2 cellular contexts compared by ENCODE assay signal in the genomic region with DNA sequence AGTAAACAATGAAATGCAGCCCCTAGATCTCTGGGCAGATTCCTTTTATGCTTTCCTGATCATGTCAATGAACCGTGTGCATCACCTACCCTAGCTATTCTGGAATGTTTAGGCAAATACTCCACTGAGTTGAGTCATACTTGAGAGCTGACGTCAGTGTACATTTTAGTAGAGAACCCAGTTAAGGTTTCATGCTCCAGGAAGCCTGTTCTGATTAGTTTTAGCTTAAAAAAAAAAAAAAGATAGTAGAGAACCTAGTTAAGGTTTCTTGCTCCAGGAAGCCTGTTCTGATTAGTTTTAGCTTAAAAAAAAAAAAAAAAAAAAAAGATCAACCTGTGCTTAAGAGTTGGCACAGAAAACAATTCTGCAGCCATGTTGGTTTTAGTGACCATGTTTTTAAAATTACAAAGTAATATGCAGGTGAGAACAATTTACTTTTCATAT.
A peak's percentile ranks its signal among the peaks of the same experiment; 100 is the strongest.
TF ChIP-seq lines count a peak whose summit lies in the region.

No MANE protein-coding gene starts in this region.

TF ChIP-seq in K562, 482 proteins besides CTCF, POLR2A, EP300 and RAD21 (continues in another document):
- peak; percentile 32; the same call in 1 of the 2 replicates for TF ChIP-seq ZNF311 (CRISPR knock-in tag; IDR thresholded peaks at IDR 0.05)
- TF ChIP-seq PRMT5 (CRISPR knock-in tag; IDR thresholded peaks at IDR 0.05) = no peak
- TF ChIP-seq ZNF830 (CRISPR knock-in tag; IDR thresholded peaks at IDR 0.05) = no peak
- TF ChIP-seq RBM25 (IDR thresholded peaks at IDR 0.05; ENCODE audit: low read depth, low read length, severe bottlenecking) = no peak
- TF ChIP-seq TEAD1 (CRISPR knock-in tag; IDR thresholded peaks at IDR 0.05) = peak in 1 of 2 experiments; percentile 75; a peak in 2 of 4 replicates
- no peak for TF ChIP-seq TAL1 (IDR thresholded peaks at IDR 0.05)
- TF ChIP-seq HDGF (IDR thresholded peaks at IDR 0.05) = no peak
- no peak for TF ChIP-seq ZFP36 (IDR thresholded peaks at IDR 0.05; ENCODE audit: low read depth, low read length, partially characterized antibody)
- no peak for TF ChIP-seq GATA2 (CRISPR knock-in tag; IDR thresholded peaks at IDR 0.05)
- TF ChIP-seq CREB1 (IDR thresholded peaks at IDR 0.05) = peak; percentile 39; the same call in 1 of the 2 replicates
- no peak for TF ChIP-seq CREB1 (CRISPR knock-in tag; IDR thresholded peaks at IDR 0.05)
- TF ChIP-seq YBX1 (IDR thresholded peaks at IDR 0.05) = no peak
- no peak for TF ChIP-seq ERF (CRISPR knock-in tag; IDR thresholded peaks at IDR 0.05)
- no peak for TF ChIP-seq STAT5A (IDR thresholded peaks at IDR 0.05; ENCODE audit: borderline replicate concordance, low read length)
- TF ChIP-seq, protein P1, sequence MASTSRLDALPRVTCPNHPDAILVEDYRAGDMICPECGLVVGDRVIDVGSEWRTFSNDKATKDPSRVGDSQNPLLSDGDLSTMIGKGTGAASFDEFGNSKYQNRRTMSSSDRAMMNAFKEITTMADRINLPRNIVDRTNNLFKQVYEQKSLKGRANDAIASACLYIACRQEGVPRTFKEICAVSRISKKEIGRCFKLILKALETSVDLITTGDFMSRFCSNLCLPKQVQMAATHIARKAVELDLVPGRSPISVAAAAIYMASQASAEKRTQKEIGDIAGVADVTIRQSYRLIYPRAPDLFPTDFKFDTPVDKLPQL (IDR thresholded peaks at IDR 0.05; ENCODE audit: extremely low read depth, insufficient read length) = no peak
- TF ChIP-seq ILK (tag; IDR thresholded peaks at IDR 0.05; ENCODE audit: borderline replicate concordance, low read depth) = no peak
- TF ChIP-seq FOS (IDR thresholded peaks at IDR 0.05; ENCODE audit: extremely low read depth, insufficient read length) = peak; percentile 15
- no peak for TF ChIP-seq ZFX (CRISPR knock-in tag; IDR thresholded peaks at IDR 0.05)
- TF ChIP-seq, protein P2, sequence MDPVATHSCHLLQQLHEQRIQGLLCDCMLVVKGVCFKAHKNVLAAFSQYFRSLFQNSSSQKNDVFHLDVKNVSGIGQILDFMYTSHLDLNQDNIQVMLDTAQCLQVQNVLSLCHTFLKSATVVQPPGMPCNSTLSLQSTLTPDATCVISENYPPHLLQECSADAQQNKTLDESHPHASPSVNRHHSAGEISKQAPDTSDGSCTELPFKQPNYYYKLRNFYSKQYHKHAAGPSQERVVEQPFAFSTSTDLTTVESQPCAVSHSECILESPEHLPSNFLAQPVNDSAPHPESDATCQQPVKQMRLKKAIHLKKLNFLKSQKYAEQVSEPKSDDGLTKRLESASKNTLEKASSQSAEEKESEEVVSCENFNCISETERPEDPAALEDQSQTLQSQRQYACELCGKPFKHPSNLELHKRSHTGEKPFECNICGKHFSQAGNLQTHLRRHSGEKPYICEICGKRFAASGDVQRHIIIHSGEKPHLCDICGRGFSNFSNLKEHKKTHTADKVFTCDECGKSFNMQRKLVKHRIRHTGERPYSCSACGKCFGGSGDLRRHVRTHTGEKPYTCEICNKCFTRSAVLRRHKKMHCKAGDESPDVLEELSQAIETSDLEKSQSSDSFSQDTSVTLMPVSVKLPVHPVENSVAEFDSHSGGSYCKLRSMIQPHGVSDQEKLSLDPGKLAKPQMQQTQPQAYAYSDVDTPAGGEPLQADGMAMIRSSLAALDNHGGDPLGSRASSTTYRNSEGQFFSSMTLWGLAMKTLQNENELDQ (CRISPR knock-in tag; IDR thresholded peaks at IDR 0.05; ENCODE audit: borderline replicate concordance) = no peak
- no peak for TF ChIP-seq ZNF507 (tag; conservative IDR thresholded peaks at IDR 0.05)
- TF ChIP-seq ZNF175 (CRISPR knock-in tag; IDR thresholded peaks at IDR 0.05; ENCODE audit: low read depth) = peak; percentile 86
- TF ChIP-seq, protein P3, sequence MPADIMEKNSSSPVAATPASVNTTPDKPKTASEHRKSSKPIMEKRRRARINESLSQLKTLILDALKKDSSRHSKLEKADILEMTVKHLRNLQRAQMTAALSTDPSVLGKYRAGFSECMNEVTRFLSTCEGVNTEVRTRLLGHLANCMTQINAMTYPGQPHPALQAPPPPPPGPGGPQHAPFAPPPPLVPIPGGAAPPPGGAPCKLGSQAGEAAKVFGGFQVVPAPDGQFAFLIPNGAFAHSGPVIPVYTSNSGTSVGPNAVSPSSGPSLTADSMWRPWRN (IDR thresholded peaks at IDR 0.05; ENCODE audit: low read depth) = no peak
- no peak for TF ChIP-seq ZNF121 (CRISPR knock-in tag; conservative IDR thresholded peaks at IDR 0.05)
- TF ChIP-seq ZNF143 (CRISPR knock-in tag; IDR thresholded peaks at IDR 0.05) = no peak
- TF ChIP-seq NCOA2 (IDR thresholded peaks at IDR 0.05; ENCODE audit: partially characterized antibody in 2 of 2) = no peak
- no peak for TF ChIP-seq MAFF (IDR thresholded peaks at IDR 0.05; ENCODE audit: low read length)
- TF ChIP-seq SETDB1 (IDR thresholded peaks at IDR 0.05; ENCODE audit: low read length) = no peak
- TF ChIP-seq NFE2 (IDR thresholded peaks at IDR 0.05; ENCODE audit: low read depth) = no peak
- TF ChIP-seq, protein P4, sequence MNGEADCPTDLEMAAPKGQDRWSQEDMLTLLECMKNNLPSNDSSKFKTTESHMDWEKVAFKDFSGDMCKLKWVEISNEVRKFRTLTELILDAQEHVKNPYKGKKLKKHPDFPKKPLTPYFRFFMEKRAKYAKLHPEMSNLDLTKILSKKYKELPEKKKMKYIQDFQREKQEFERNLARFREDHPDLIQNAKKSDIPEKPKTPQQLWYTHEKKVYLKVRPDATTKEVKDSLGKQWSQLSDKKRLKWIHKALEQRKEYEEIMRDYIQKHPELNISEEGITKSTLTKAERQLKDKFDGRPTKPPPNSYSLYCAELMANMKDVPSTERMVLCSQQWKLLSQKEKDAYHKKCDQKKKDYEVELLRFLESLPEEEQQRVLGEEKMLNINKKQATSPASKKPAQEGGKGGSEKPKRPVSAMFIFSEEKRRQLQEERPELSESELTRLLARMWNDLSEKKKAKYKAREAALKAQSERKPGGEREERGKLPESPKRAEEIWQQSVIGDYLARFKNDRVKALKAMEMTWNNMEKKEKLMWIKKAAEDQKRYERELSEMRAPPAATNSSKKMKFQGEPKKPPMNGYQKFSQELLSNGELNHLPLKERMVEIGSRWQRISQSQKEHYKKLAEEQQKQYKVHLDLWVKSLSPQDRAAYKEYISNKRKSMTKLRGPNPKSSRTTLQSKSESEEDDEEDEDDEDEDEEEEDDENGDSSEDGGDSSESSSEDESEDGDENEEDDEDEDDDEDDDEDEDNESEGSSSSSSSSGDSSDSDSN (IDR thresholded peaks at IDR 0.05; ENCODE audit: borderline replicate concordance in 1 of 2, low read depth in 2 of 2, low read length in 2 of 2) = no peak
- TF ChIP-seq, protein P5, sequence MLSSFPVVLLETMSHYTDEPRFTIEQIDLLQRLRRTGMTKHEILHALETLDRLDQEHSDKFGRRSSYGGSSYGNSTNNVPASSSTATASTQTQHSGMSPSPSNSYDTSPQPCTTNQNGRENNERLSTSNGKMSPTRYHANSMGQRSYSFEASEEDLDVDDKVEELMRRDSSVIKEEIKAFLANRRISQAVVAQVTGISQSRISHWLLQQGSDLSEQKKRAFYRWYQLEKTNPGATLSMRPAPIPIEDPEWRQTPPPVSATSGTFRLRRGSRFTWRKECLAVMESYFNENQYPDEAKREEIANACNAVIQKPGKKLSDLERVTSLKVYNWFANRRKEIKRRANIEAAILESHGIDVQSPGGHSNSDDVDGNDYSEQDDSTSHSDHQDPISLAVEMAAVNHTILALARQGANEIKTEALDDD (IDR thresholded peaks at IDR 0.05) = peak; percentile 67
- TF ChIP-seq ZNF212 (CRISPR knock-in tag; IDR thresholded peaks at IDR 0.05) = no peak
- no peak for TF ChIP-seq ZNF140 (CRISPR knock-in tag; IDR thresholded peaks at IDR 0.05)

TF ChIP-seq in HepG2, 621 proteins besides CTCF, POLR2A, EP300 and RAD21 (continues in another document):
- TF ChIP-seq SIN3B (IDR thresholded peaks at IDR 0.05; ENCODE audit: low read length) (no peak), ELF3 (CRISPR knock-in tag; IDR thresholded peaks at IDR 0.05) (0 out of 2 replicates have a peak, but pooled peaks have one; percentile 14), ATF7 (IDR thresholded peaks at IDR 0.05) (peak; percentile 60), ATF7 (CRISPR knock-in tag; IDR thresholded peaks at IDR 0.05) (no peak), CREM (IDR thresholded peaks at IDR 0.05) (peak; percentile 38; the same call in 1 of the 2 replicates), CREM (CRISPR knock-in tag; IDR thresholded peaks at IDR 0.05) (no peak), SSRP1 (CRISPR knock-in tag; IDR thresholded peaks at IDR 0.05) (no peak), CEBPB (IDR thresholded peaks at IDR 0.05; ENCODE audit: borderline replicate concordance, low read depth, low read length) (peak; percentile 48; the same call in 1 of the 2 replicates), SOX13 (IDR thresholded peaks at IDR 0.05) (no peak), SOX13 (CRISPR knock-in tag; conservative IDR thresholded peaks at IDR 0.05 in 1 of 2, IDR thresholded peaks at IDR 0.05 in 1 of 2) (peak in 1 of 2 experiments; percentile 23; a peak in 1 of 4 replicates), KDM1A (CRISPR knock-in tag; IDR thresholded peaks at IDR 0.05) (0 out of 2 replicates have a peak, but pooled peaks have one; percentile 23), FOXA1 (IDR thresholded peaks at IDR 0.05) (no peak), FOXA1 (CRISPR knock-in tag; IDR thresholded peaks at IDR 0.05) (0 out of 2 replicates have a peak, but pooled peaks have one; percentile 14), ZBTB21 (CRISPR knock-in tag; IDR thresholded peaks at IDR 0.05) (peak; percentile 80), MTF1 (CRISPR knock-in tag; IDR thresholded peaks at IDR 0.05) (peak; percentile 54; the same call in 1 of the 2 replicates), MED8 (CRISPR knock-in tag; IDR thresholded peaks at IDR 0.05; ENCODE audit: insufficient replicate concordance) (no peak), CEBPG (CRISPR knock-in tag; IDR thresholded peaks at IDR 0.05) (peak; percentile 59), ZNF879 (CRISPR knock-in tag; IDR thresholded peaks at IDR 0.05) (no peak), FOSL2 (CRISPR knock-in tag; IDR thresholded peaks at IDR 0.05) (peak; percentile 85), ZBTB42 (CRISPR knock-in tag; IDR thresholded peaks at IDR 0.05) (no peak), IRX3 (CRISPR knock-in tag; IDR thresholded peaks at IDR 0.05; ENCODE audit: borderline replicate concordance, low read depth) (no peak), HMG20A (CRISPR knock-in tag; IDR thresholded peaks at IDR 0.05; ENCODE audit: borderline replicate concordance) (peak; percentile 37; the same call in 1 of the 2 replicates), FOXA3 (CRISPR knock-in tag; IDR thresholded peaks at IDR 0.05) (peak; percentile 54), ZNF761 (CRISPR knock-in tag; conservative IDR thresholded peaks at IDR 0.05) (no peak), GATAD2A (CRISPR knock-in tag; IDR thresholded peaks at IDR 0.05) (peak; percentile 59)
- TF ChIP-seq, protein P6, sequence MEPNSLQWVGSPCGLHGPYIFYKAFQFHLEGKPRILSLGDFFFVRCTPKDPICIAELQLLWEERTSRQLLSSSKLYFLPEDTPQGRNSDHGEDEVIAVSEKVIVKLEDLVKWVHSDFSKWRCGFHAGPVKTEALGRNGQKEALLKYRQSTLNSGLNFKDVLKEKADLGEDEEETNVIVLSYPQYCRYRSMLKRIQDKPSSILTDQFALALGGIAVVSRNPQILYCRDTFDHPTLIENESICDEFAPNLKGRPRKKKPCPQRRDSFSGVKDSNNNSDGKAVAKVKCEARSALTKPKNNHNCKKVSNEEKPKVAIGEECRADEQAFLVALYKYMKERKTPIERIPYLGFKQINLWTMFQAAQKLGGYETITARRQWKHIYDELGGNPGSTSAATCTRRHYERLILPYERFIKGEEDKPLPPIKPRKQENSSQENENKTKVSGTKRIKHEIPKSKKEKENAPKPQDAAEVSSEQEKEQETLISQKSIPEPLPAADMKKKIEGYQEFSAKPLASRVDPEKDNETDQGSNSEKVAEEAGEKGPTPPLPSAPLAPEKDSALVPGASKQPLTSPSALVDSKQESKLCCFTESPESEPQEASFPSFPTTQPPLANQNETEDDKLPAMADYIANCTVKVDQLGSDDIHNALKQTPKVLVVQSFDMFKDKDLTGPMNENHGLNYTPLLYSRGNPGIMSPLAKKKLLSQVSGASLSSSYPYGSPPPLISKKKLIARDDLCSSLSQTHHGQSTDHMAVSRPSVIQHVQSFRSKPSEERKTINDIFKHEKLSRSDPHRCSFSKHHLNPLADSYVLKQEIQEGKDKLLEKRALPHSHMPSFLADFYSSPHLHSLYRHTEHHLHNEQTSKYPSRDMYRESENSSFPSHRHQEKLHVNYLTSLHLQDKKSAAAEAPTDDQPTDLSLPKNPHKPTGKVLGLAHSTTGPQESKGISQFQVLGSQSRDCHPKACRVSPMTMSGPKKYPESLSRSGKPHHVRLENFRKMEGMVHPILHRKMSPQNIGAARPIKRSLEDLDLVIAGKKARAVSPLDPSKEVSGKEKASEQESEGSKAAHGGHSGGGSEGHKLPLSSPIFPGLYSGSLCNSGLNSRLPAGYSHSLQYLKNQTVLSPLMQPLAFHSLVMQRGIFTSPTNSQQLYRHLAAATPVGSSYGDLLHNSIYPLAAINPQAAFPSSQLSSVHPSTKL (CRISPR knock-in tag; IDR thresholded peaks at IDR 0.05) = peak; percentile 54
- TF ChIP-seq, protein P7, sequence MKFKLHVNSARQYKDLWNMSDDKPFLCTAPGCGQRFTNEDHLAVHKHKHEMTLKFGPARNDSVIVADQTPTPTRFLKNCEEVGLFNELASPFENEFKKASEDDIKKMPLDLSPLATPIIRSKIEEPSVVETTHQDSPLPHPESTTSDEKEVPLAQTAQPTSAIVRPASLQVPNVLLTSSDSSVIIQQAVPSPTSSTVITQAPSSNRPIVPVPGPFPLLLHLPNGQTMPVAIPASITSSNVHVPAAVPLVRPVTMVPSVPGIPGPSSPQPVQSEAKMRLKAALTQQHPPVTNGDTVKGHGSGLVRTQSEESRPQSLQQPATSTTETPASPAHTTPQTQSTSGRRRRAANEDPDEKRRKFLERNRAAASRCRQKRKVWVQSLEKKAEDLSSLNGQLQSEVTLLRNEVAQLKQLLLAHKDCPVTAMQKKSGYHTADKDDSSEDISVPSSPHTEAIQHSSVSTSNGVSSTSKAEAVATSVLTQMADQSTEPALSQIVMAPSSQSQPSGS (CRISPR knock-in tag; IDR thresholded peaks at IDR 0.05) = peak; percentile 86
- TF ChIP-seq, protein P8, sequence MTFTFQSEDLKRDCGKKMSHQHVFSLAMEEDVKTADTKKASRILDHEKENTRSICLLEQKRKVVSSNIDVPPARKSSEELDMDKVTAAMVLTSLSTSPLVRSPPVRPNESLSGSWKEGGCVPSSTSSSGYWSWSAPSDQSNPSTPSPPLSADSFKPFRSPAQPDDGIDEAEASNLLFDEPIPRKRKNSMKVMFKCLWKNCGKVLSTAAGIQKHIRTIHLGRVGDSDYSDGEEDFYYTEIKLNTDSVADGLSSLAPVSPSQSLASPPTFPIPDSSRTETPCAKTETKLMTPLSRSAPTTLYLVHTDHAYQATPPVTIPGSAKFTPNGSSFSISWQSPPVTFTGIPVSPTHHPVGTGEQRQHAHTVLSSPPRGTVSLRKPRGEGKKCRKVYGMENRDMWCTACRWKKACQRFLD (CRISPR knock-in tag; IDR thresholded peaks at IDR 0.05; ENCODE audit: borderline replicate concordance) = no peak
